In the genomic region with DNA sequence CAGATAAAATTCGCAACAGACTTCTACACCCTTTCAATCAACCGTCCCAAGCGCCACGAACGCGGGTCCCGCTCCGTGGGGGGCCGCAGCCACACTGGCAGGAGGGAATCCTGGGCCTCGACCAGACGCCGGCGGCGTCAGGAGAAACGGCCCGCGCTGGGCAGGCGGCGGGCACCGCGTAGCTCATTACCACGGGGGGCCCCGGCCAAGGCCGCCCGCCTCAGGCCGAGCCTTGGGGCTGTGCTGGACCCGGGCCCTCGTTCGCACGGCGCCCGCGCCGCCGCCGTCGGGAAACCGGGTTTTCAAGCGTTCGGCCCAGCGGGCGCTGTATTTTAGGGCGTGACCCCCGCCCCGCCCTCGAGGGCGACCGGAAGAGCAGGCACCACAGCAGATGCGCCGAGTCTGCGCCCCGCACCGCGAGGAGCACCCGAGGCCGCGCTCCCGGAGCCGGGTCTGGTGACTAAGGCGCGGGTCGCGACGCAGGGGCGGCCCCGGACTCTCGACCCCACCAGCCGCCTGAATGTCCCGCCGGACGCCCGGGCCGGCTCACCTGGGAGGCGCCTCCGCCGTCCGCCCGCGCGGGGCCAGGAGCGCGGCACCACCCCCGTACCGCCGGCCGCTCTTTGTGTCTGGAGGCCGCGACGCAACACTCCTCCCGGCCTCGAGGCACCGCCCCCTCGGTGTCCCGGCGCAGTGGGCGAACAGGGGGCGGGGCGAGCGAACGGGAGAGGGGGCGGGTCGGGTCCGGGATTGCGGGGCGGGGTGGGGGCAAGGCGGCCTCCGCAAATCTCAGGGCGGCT, we compare ENCODE assay signal across 8 cellular contexts. TPM values are rescaled to one million over a fixed set of nuclear protein-coding genes. Genes with fewer than 3 reads are reported as not detected.
DNase-seq lines count a peak whose midpoint lies in the region; ATAC-seq lines count a peak whose summit lies in the region.

A gene (minus strand): TSS at position 627 of the 800 bp plus-strand sequence. CDS start 58,944 bp downstream, outside the sequence.

- H3K9me3 ChIP-seq in HUES6 (ENCODE audit: control insufficient read depth, insufficient read depth, low read depth, low read length): no peaks in the 10 kb centered on the region
- H3K9me3 ChIP-seq in skeletal muscle tissue (ENCODE audit: control insufficient read depth in 3 of 3, low read length in 3 of 3): no peaks in the 10 kb centered on the region

- H3K27me3 ChIP-seq in HUES6 (ENCODE audit: control insufficient read depth, insufficient read depth, low read length) (no peaks in the 10 kb centered on the region), skeletal muscle tissue (ENCODE audit: control insufficient read depth in 3 of 3, insufficient read depth in 3 of 3, low read length in 3 of 3) (peaks cover 8 to 12% (median 9%) of the 10 kb centered on the region in 3 donors)

- H3K36me3 ChIP-seq in HUES6 (ENCODE audit: control insufficient read depth, insufficient read depth, low read length): peaks cover 8% of the 10 kb centered on the region; the same call in 1 of the 2 replicates
- no peaks in the 10 kb centered on the region for H3K36me3 ChIP-seq in skeletal muscle tissue (ENCODE audit: control insufficient read depth in 3 of 3, insufficient read depth in 3 of 3, low read length in 3 of 3)

- no peaks in the 10 kb centered on the region for H3K9me3 Mint-ChIP-seq in T-helper 2 cell treated with Interferon-gamma antibody and Interleukin-4, amounts not matched to agents 5 μg/mL and 100 μg/mL, for 36 hours

- H3K27me3 Mint-ChIP-seq in T-helper 2 cell treated with Interferon-gamma antibody and Interleukin-4, amounts not matched to agents 5 μg/mL and 100 μg/mL, for 36 hours (ENCODE audit: low read depth): peaks cover 7% of the 10 kb centered on the region

- H3K27ac Mint-ChIP-seq in T-helper 2 cell treated with Interferon-gamma antibody and Interleukin-4, amounts not matched to agents 5 μg/mL and 100 μg/mL, for 36 hours: peak within 1 kb of the TSS; percentile 64

- peak within 1 kb of the TSS; percentile 82 for H3K9ac ChIP-seq in HUES6 (ENCODE audit: low read length)
- H3K9ac ChIP-seq in skeletal muscle tissue (ENCODE audit: low read depth in 1 of 3, low read length in 3 of 3): peak within 1 kb of the TSS; percentile 22 to 68 (median 38)

- in situ Hi-C loops in T47D (cut with HindIII; ENCODE audit: low pct_unique_long_range_greater_than_20kb, low sequenced_read_pairs): no loop called here

- peaks cover 10% of the 10 kb centered on the region for H3K4me1 Mint-ChIP-seq in T-helper 2 cell treated with Interferon-gamma antibody and Interleukin-4, amounts not matched to agents 5 μg/mL and 100 μg/mL, for 36 hours (ENCODE audit: low read depth)

- H3K4me3 ChIP-seq in HUES6 (ENCODE audit: low read depth, low read length) (peak within 1 kb of the TSS; percentile 64), skeletal muscle tissue (ENCODE audit: low read length in 3 of 3) (peak within 1 kb of the TSS; percentile 54 to 60 (median 56))

- ATAC-seq in HG03457 (IDR thresholded peaks at IDR 0.05; ENCODE audit: unreplicated experiment): no peak

- peaks cover 5% of the 10 kb centered on the region for H3K4me1 ChIP-seq in HUES6 (ENCODE audit: control insufficient read depth, insufficient read depth, low read length)
- peaks cover 0 to 2% (median 2%) of the 10 kb centered on the region in 3 donors for H3K4me1 ChIP-seq in skeletal muscle tissue (ENCODE audit: control insufficient read depth in 3 of 3, insufficient read depth in 3 of 3, low read length in 3 of 3)

- peaks cover 3% of the 10 kb centered on the region for H3K36me3 Mint-ChIP-seq in T-helper 2 cell treated with Interferon-gamma antibody and Interleukin-4, amounts not matched to agents 5 μg/mL and 100 μg/mL, for 36 hours (ENCODE audit: low read depth)

- DNase-seq in NCI-H1694 treated with DMSO at 0.1 percent for 48 hours (lab: John Stamatoyannopoulos, UW): peak; percentile 1
- no peak for DNase-seq in NCI-H1694 (lab: John Stamatoyannopoulos, UW)
- peak; percentile 62 for DNase-seq in T-helper 2 cell treated with Interferon-gamma antibody and Interleukin-4, amounts not matched to agents 5 μg/mL and 100 μg/mL, for 36 hours (ENCODE audit: low spot score)
- peak; percentile 69 to 73 for DNase-seq in T47D (ENCODE audit: low read depth in 1 of 2, low spot score in 1 of 2)
- peak; percentile 96 for DNase-seq in iPS-NIHi11 (ENCODE audit: low spot score)

- H3K4me3 Mint-ChIP-seq in T-helper 2 cell treated with Interferon-gamma antibody and Interleukin-4, amounts not matched to agents 5 μg/mL and 100 μg/mL, for 36 hours: peak within 1 kb of the TSS; percentile 81

- peak within 1 kb of the TSS; percentile 91 for H3K27ac ChIP-seq in HUES6 (ENCODE audit: low read depth, low read length)
- no peak within 1 kb of the TSS for H3K27ac ChIP-seq in skeletal muscle tissue (ENCODE audit: low read depth, low read length)

RNA-seq across cellular contexts. Expression of the gene that starts here (rescaled TPM):
- total RNA-seq in skeletal muscle tissue: 5.7 TPM
